ENCODE assay signal across 8 cellular contexts in genomic region chr1:155744711-155745283, GRCh38. TPM values are rescaled to one million over a fixed set of nuclear protein-coding genes. Genes with fewer than 3 reads are reported as not detected.
DNase-seq lines count a peak whose midpoint lies in the region; ATAC-seq, FAIRE-seq and TF ChIP-seq lines count a peak whose summit lies in the region.

No MANE protein-coding gene starts in this region.

- no peaks in the 10 kb centered on the region for H3K9me3 ChIP-seq in CD4-positive, alpha-beta memory T cell (ENCODE audit: control insufficient read depth in 1 of 2, low read length in 2 of 2)
- H3K9me3 ChIP-seq in NT2/D1 (ENCODE audit: insufficient read depth, low read length), result no peaks in the 10 kb centered on the region

- ATAC-seq in GM21786 (IDR thresholded peaks at IDR 0.05; ENCODE audit: unreplicated experiment) (no peak), HG03095 (IDR thresholded peaks at IDR 0.05; ENCODE audit: unreplicated experiment) (no peak)

- H3K4me1 ChIP-seq in CD4-positive, alpha-beta memory T cell (ENCODE audit: insufficient read depth, low read length), result peaks cover 6% of the 10 kb centered on the region
- peaks cover 2% of the 10 kb centered on the region for H3K4me1 ChIP-seq in NT2/D1 (ENCODE audit: insufficient read depth, insufficient read length)

- H3K9ac ChIP-seq in NT2/D1 (ENCODE audit: insufficient read length, low read depth), result peak overlapping the region; percentile 84

- TF ChIP-seq CTCF in endothelial cell (IDR thresholded peaks at IDR 0.05; ENCODE audit: unreplicated experiment) (no peak), osteocyte (IDR thresholded peaks at IDR 0.05) (no peak)

- DNase-seq in CD4-positive, alpha-beta memory T cell, result no peak
- DNase-seq in NT2/D1 (ENCODE audit: low read depth, low spot score), result no peak
- no peak for DNase-seq in endothelial cell (ENCODE audit: low spot score)
- no peak for DNase-seq in osteocyte (ENCODE audit: extremely low spot score, unreplicated experiment)
- DNase-seq in GM12891 (ENCODE audit: insufficient read length, low spot score), result no peak
- DNase-seq in NCI-H1092 treated with DMSO at 0.1 percent for 48 hours (lab: John Stamatoyannopoulos, UW), result no peak

- H3K36me3 Mint-ChIP-seq in CD4-positive, alpha-beta memory T cell, result peaks cover 5 to 21% of the 10 kb centered on the region in 2 donors
- H3K36me3 Mint-ChIP-seq in endothelial cell (ENCODE audit: low read depth, unreplicated experiment) (peaks cover 15% of the 10 kb centered on the region), osteocyte (ENCODE audit: unreplicated experiment) (peaks cover 3% of the 10 kb centered on the region)

- H3K27ac Mint-ChIP-seq in CD4-positive, alpha-beta memory T cell, result peak overlapping the region; percentile 86 to 99 (median 97)
- peak overlapping the region; percentile 93 for H3K27ac Mint-ChIP-seq in endothelial cell (ENCODE audit: unreplicated experiment)
- peak overlapping the region; percentile 89 for H3K27ac Mint-ChIP-seq in osteocyte (ENCODE audit: unreplicated experiment)

- peak overlapping the region; percentile 77 for H3K27ac ChIP-seq in CD4-positive, alpha-beta memory T cell (ENCODE audit: low read depth, low read length)

- TF ChIP-seq POLR2A in GM12891 (IDR thresholded peaks at IDR 0.05; ENCODE audit: low read depth, low read length), result no peak

- POLR2A ChIA-PET in CD4-positive, alpha-beta memory T cell (lab: Charles Lee; ENCODE audit: partially characterized antibody), result interaction anchor here (0.5 to 1.5 kb wide), 9 partner anchors 9 to 579 kb away, joined by 3 to 9 read pairs (median 3); partner anchors contain the start of genes GON4L and YY1AP1

- H3K27me3 Mint-ChIP-seq in CD4-positive, alpha-beta memory T cell, result no peaks in the 10 kb centered on the region
- H3K27me3 Mint-ChIP-seq in endothelial cell (ENCODE audit: unreplicated experiment) (peaks cover 3% of the 10 kb centered on the region), osteocyte (ENCODE audit: unreplicated experiment) (no peaks in the 10 kb centered on the region)

- H3K4me3 Mint-ChIP-seq in CD4-positive, alpha-beta memory T cell, result peak overlapping the region; percentile 95 to 99 (median 98)
- peak overlapping the region; percentile 96 for H3K4me3 Mint-ChIP-seq in endothelial cell (ENCODE audit: unreplicated experiment)
- peak overlapping the region; percentile 93 for H3K4me3 Mint-ChIP-seq in osteocyte (ENCODE audit: unreplicated experiment)

- peaks cover 0 to 17% (median under 1%) of the 10 kb centered on the region in 4 donors for H3K4me1 Mint-ChIP-seq in CD4-positive, alpha-beta memory T cell
- H3K4me1 Mint-ChIP-seq in endothelial cell (ENCODE audit: unreplicated experiment) (peaks cover 5% of the 10 kb centered on the region), osteocyte (ENCODE audit: unreplicated experiment) (peaks cover 4% of the 10 kb centered on the region)

- FAIRE-seq in GM12891 (lab: Jason Lieb, UNC), result no peak

- CTCF ChIA-PET in CD4-positive, alpha-beta memory T cell (lab: Charles Lee; ENCODE audit: partially characterized antibody), result interaction anchor here (1.0 to 1.7 kb wide), 4 partner anchors 16 to 107 kb away, joined by 3 to 4 read pairs (median 3); no protein-coding TSS in a partner anchor

- H3K4me3 ChIP-seq in CD4-positive, alpha-beta memory T cell (ENCODE audit: low read length in 2 of 2), result peak overlapping the region; percentile 21 to 97
- H3K4me3 ChIP-seq in NT2/D1 (ENCODE audit: insufficient read length, low read depth), result peak overlapping the region; percentile 58

- no peaks in the 10 kb centered on the region for H3K36me3 ChIP-seq in CD4-positive, alpha-beta memory T cell (ENCODE audit: insufficient read depth, low read length)
- H3K36me3 ChIP-seq in NT2/D1 (ENCODE audit: insufficient read depth, insufficient read length, low read length), result peaks cover 28% of the 10 kb centered on the region

- H3K27me3 ChIP-seq in CD4-positive, alpha-beta memory T cell (ENCODE audit: insufficient read depth, low read length), result no peaks in the 10 kb centered on the region
- H3K27me3 ChIP-seq in NT2/D1 (ENCODE audit: insufficient read depth, insufficient read length), result no peaks in the 10 kb centered on the region

- intact Hi-C loops in CD4-positive, alpha-beta memory T cell (cut with micrococcal nuclease), result no loop called here

- no peaks in the 10 kb centered on the region for H3K9me3 Mint-ChIP-seq in CD4-positive, alpha-beta memory T cell
- no peaks in the 10 kb centered on the region for H3K9me3 Mint-ChIP-seq in endothelial cell (ENCODE audit: unreplicated experiment)
- no peaks in the 10 kb centered on the region for H3K9me3 Mint-ChIP-seq in osteocyte (ENCODE audit: unreplicated experiment)

TF ChIP-seq in GM12891, 5 proteins besides CTCF, POLR2A, EP300 and RAD21:
- TF ChIP-seq POLR2AphosphoS5 (IDR thresholded peaks at IDR 0.05; ENCODE audit: low read depth, low read length) (no peak), POU2F2 (IDR thresholded peaks at IDR 0.05; ENCODE audit: low read depth, low read length) (no peak), SPI1 (IDR thresholded peaks at IDR 0.05; ENCODE audit: low read depth, low read length) (no peak), TAF1 (IDR thresholded peaks at IDR 0.05; ENCODE audit: low read depth, low read length) (no peak), PAX5 (IDR thresholded peaks at IDR 0.05; ENCODE audit: insufficient read depth, low read length, severe bottlenecking) (no peak)

RNA-seq across cellular contexts. Expression of gene DAP3, which starts 55.9 kb away (rescaled TPM):
- 100 to 1,000 TPM; 126 to 136 TPM for total RNA-seq in CD4-positive, alpha-beta memory T cell
- 100 to 1,000 TPM; 102 to 177 TPM for polyA plus RNA-seq in CD4-positive, alpha-beta memory T cell
- total RNA-seq in endothelial cell (ENCODE audit: unreplicated experiment) (120 TPM), osteocyte (78.0 and 85.2 TPM in 2 replicates)
- polyA plus RNA-seq in GM12891 (2012; ENCODE audit: low read depth, missing spikeins), result 94.4 TPM

RNA-seq across cellular contexts. Expression of gene YY1AP1, which starts 56.2 kb away (rescaled TPM):
- total RNA-seq in CD4-positive, alpha-beta memory T cell, result 100 to 1,000 TPM in 1 of 2 experiments, 10 to 100 TPM in 1; 97.0 to 102 TPM
- polyA plus RNA-seq in CD4-positive, alpha-beta memory T cell, result 10 to 100 TPM; 20.6 to 51.7 TPM
- total RNA-seq in endothelial cell (ENCODE audit: unreplicated experiment) (42.3 TPM), osteocyte (50.1 and 53.3 TPM in 2 replicates)
- 39.6 TPM for polyA plus RNA-seq in GM12891 (2012; ENCODE audit: low read depth, missing spikeins)
